Comparison of ENCODE assay signal across 8 cellular contexts in genomic region chr6:25991785-25992412, GRCh38. TPM values are rescaled to one million over a fixed set of nuclear protein-coding genes. Genes with fewer than 3 reads are reported as not detected.
DNase-seq lines count a peak whose midpoint lies in the region; ATAC-seq and TF ChIP-seq lines count a peak whose summit lies in the region.

No MANE protein-coding gene starts in this region.

- H3K9me3 Mint-ChIP-seq in natural killer cell treated with Interleukin-12 subunit alpha and Interleukin-12 subunit beta and Interleukin-15 and Interleukin-18, amount 100 ng/mL, for 72 hours: no peaks in the 10 kb centered on the region

- H3K9ac ChIP-seq in HUES48 (ENCODE audit: low read depth, low read length): peak overlapping the region; percentile 49
- peak overlapping the region; percentile 50 to 89 (median 86) for H3K9ac ChIP-seq in subcutaneous abdominal adipose tissue (ENCODE audit: low read length in 5 of 5)

- H3K4me1 ChIP-seq in HUES48 (ENCODE audit: control insufficient read depth, insufficient read depth, low read length): peaks cover 35% of the 10 kb centered on the region
- peaks cover 0 to 19% (median 9%) of the 10 kb centered on the region in 5 donors for H3K4me1 ChIP-seq in subcutaneous abdominal adipose tissue (ENCODE audit: control insufficient read depth in 5 of 5, insufficient read depth in 5 of 5, low read length in 5 of 5)

- H3K9me3 ChIP-seq in HUES48 (ENCODE audit: control insufficient read depth, insufficient read depth, low read length) (no peaks in the 10 kb centered on the region), subcutaneous abdominal adipose tissue (ENCODE audit: control insufficient read depth in 5 of 5, low read length in 5 of 5) (no peaks in the 10 kb centered on the region)

- H3K4me3 ChIP-seq in HUES48 (ENCODE audit: low read depth, low read length) (peak overlapping the region; percentile 73), fibroblast of villous mesenchyme (ENCODE audit: low read depth, low read length) (peak overlapping the region; percentile 69), subcutaneous abdominal adipose tissue (ENCODE audit: low read depth in 1 of 5, low read length in 5 of 5) (peak overlapping the region; percentile 60 to 89 (median 82))

- DNase-seq in DMS114 treated with DMSO at 0.1 percent for 48 hours (lab: John Stamatoyannopoulos, UW; ENCODE audit: unreplicated experiment) (peak; percentile 61), RKO (ENCODE audit: low spot score) (peak; percentile 80), activated gamma-delta T cell (lab: John Stamatoyannopoulos, UW) (peak; percentile 21), fibroblast of villous mesenchyme (ENCODE audit: low read depth) (peak; percentile 63)
- DNase-seq in natural killer cell treated with Interleukin-12 subunit alpha and Interleukin-12 subunit beta and Interleukin-15 and Interleukin-18, amount 100 ng/mL, for 72 hours (ENCODE audit: low spot score): peak; percentile 75

- peak overlapping the region; percentile 37 for H3K27ac ChIP-seq in HUES48 (ENCODE audit: low read depth, low read length)
- H3K27ac ChIP-seq in subcutaneous abdominal adipose tissue (ENCODE audit: low read depth, low read length): peak overlapping the region; percentile 89

- peak overlapping the region; percentile 92 to 94 for H3K27ac Mint-ChIP-seq in natural killer cell treated with Interleukin-12 subunit alpha and Interleukin-12 subunit beta and Interleukin-15 and Interleukin-18, amount 100 ng/mL, for 72 hours

- peaks cover 9% of the 10 kb centered on the region for H3K36me3 Mint-ChIP-seq in natural killer cell treated with Interleukin-12 subunit alpha and Interleukin-12 subunit beta and Interleukin-15 and Interleukin-18, amount 100 ng/mL, for 72 hours

- no peaks in the 10 kb centered on the region for H3K27me3 Mint-ChIP-seq in natural killer cell treated with Interleukin-12 subunit alpha and Interleukin-12 subunit beta and Interleukin-15 and Interleukin-18, amount 100 ng/mL, for 72 hours

- H3K4me3 Mint-ChIP-seq in natural killer cell treated with Interleukin-12 subunit alpha and Interleukin-12 subunit beta and Interleukin-15 and Interleukin-18, amount 100 ng/mL, for 72 hours: peak overlapping the region; percentile 95

- no peak for TF ChIP-seq CTCF in fibroblast of villous mesenchyme (IDR thresholded peaks at IDR 0.05; ENCODE audit: insufficient read depth, low read depth, low read length)

- peak; percentile 50 for ATAC-seq in GM21526 (IDR thresholded peaks at IDR 0.05; ENCODE audit: low FRiP score, unreplicated experiment)
- ATAC-seq in natural killer cell treated with Interleukin-12 subunit alpha and Interleukin-12 subunit beta and Interleukin-15 and Interleukin-18, amount 100 ng/mL, for 72 hours: peak; percentile 70 to 75

- H3K36me3 ChIP-seq in HUES48 (ENCODE audit: control insufficient read depth, insufficient read depth, low read length) (no peaks in the 10 kb centered on the region), subcutaneous abdominal adipose tissue (ENCODE audit: control insufficient read depth in 5 of 5, insufficient read depth in 5 of 5, low read length in 5 of 5) (peaks cover 4 to 8% (median 6%) of the 10 kb centered on the region in 5 donors)

- H3K27me3 ChIP-seq in HUES48 (ENCODE audit: control insufficient read depth, insufficient read depth, low read length) (no peaks in the 10 kb centered on the region), subcutaneous abdominal adipose tissue (ENCODE audit: control insufficient read depth in 5 of 5, insufficient read depth in 4 of 5, low read length in 5 of 5) (no peaks in the 10 kb centered on the region)

- peaks cover 23 to 26% of the 10 kb centered on the region in 2 donors for H3K4me1 Mint-ChIP-seq in natural killer cell treated with Interleukin-12 subunit alpha and Interleukin-12 subunit beta and Interleukin-15 and Interleukin-18, amount 100 ng/mL, for 72 hours (ENCODE audit: low read depth in 2 of 2)

RNA-seq across cellular contexts. Expression of gene TRIM38, which starts 29.3 kb away (rescaled TPM):
- total RNA-seq in fibroblast of villous mesenchyme: 7.7 and 13.8 TPM in 2 replicates
- total RNA-seq in natural killer cell treated with Interleukin-12 subunit alpha and Interleukin-12 subunit beta and Interleukin-15 and Interleukin-18, amount 100 ng/mL, for 72 hours: 10 to 100 TPM; 17.8 to 19.1 TPM

Comparison
In these comparisons a context has a peak if more than half of its experiments do, and no peak if none do; other contexts are left out.
1. Peak in every context shown above with its lines: DNase-seq, ATAC-seq, H3K4me3 ChIP-seq and H3K27ac ChIP-seq.
2. DNase-seq: peak in every context shown above with its lines; median percentile 80 in RKO; 75 in natural killer cell treated with Interleukin-12 subunit alpha and Interleukin-12 subunit beta and Interleukin-15 and Interleukin-18, amount 100 ng/mL, for 72 hours; 63 in fibroblast of villous mesenchyme; 61 in DMS114 treated with DMSO at 0.1 percent for 48 hours; 21 in activated gamma-delta T cell.